In the genomic region with DNA sequence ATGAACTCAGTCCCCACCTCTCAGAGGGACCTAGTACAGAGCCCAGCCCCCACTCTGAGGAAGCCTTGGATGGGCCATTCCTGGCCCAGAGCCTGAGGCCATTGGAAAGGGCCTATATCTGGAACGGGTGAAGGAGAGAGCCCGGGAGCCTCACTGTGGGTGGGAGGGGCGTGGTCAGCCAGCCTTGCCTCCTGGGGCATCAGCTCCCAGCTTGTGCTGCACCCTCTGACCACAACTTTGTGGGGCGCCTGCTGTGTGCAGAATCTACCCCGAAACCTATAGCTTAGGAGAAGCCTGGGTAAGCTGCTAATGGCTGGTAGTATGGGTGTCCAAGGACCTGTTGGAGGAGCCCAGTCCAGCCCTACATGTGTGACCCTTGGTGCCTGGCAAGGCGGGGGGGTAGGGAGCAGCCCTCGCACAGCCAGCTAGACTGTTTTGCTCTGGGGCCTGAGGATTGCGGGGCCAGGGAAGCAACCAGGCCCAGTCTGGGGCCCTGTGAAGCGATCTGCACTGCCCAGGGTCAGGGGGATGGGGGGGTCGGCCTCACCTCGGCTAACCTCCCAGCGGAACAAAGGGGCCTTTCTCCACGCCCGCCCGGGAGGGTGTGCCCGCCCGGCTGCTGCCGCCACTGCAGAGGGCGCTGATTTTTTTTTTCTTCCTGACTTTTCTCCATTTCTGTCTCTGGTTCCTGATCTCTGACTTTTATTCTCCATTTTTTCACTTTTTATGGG, we compare ENCODE assay signal across 8 cellular contexts. TPM values are rescaled to one million over a fixed set of nuclear protein-coding genes. Genes with fewer than 3 reads are reported as not detected.
DNase-seq lines count a peak whose midpoint lies in the region; ATAC-seq and TF ChIP-seq lines count a peak whose summit lies in the region.

No MANE protein-coding gene starts in this region.

- H3K27ac ChIP-seq in GM23248: peak overlapping the region; percentile 67
- H3K27ac ChIP-seq in skeletal muscle tissue (ENCODE audit: low read depth, low read length): peak overlapping the region; percentile 90

- intact Hi-C loops in head of caudate nucleus (cut with DNase I): loop anchor here (5.0 kb wide), 1 partner anchor 33 kb away; no protein-coding TSS in a partner anchor

- no peak for ATAC-seq in GM21390 (IDR thresholded peaks at IDR 0.05; ENCODE audit: unreplicated experiment)
- ATAC-seq in omental fat pad (ENCODE audit: low FRiP score): no peak
- no peak for ATAC-seq in GM19324 (IDR thresholded peaks at IDR 0.05; ENCODE audit: low FRiP score, unreplicated experiment)

- H2AFZ ChIP-seq in GM23248: no peak overlapping the region

- H3K4me1 ChIP-seq in GM23248 (ENCODE audit: insufficient read depth) (peaks cover 50% of the 10 kb centered on the region), skeletal muscle tissue (ENCODE audit: control insufficient read depth in 3 of 3, insufficient read depth in 3 of 3, low read length in 3 of 3) (peaks cover 92 to 99% (median 98%) of the 10 kb centered on the region in 3 donors)

- H3K9me2 ChIP-seq in GM23248 (ENCODE audit: insufficient read depth): no peaks in the 10 kb centered on the region

- H4K20me1 ChIP-seq in GM23248 (ENCODE audit: insufficient read depth): no peaks in the 10 kb centered on the region

- 5% methylated on average over 15 to 18 of the region's 19 CpGs for WGBS in GM23248 (ENCODE audit: low coverage in 1 of 2, low lambda C conversion rate in 2 of 2, missing lambda C conversion rate in 2 of 2), 2 experiments

- H3K9me3 ChIP-seq in GM23248 (ENCODE audit: low read depth) (no peaks in the 10 kb centered on the region), skeletal muscle tissue (ENCODE audit: control insufficient read depth in 3 of 3, low read length in 3 of 3) (no peaks in the 10 kb centered on the region)

- peak overlapping the region; percentile 75 for H3K4me2 ChIP-seq in GM23248 (ENCODE audit: unreplicated experiment)

- H3F3A ChIP-seq in GM23248 (ENCODE audit: insufficient read depth): peaks cover 17% of the 10 kb centered on the region

- H3K27me3 ChIP-seq in GM23248 (replicated peaks; ENCODE audit: insufficient read depth) (no peaks in the 10 kb centered on the region), skeletal muscle tissue (ENCODE audit: control insufficient read depth in 3 of 3, insufficient read depth in 3 of 3, low read length in 3 of 3) (no peaks in the 10 kb centered on the region)

- DNase-seq in GM23248: peak; percentile 74
- DNase-seq in SW480 (ENCODE audit: low spot score): peak; percentile 67
- DNase-seq in head of caudate nucleus: peak in 35 of 42 donors; percentile 51 to 88 (median 72)
- DNase-seq in omental fat pad (ENCODE audit: low spot score): no peak
- DNase-seq in NCI-H1048 (lab: John Stamatoyannopoulos, UW): no peak

- H3K36me3 ChIP-seq in GM23248 (ENCODE audit: low read depth) (no peaks in the 10 kb centered on the region), skeletal muscle tissue (ENCODE audit: control insufficient read depth in 3 of 3, insufficient read depth in 3 of 3, low read length in 3 of 3) (no peaks in the 10 kb centered on the region)

- H3K79me2 ChIP-seq in GM23248 (ENCODE audit: insufficient read depth): peaks cover 99% of the 10 kb centered on the region

- H3K9ac ChIP-seq in GM23248: peak overlapping the region; percentile 61
- H3K9ac ChIP-seq in skeletal muscle tissue (ENCODE audit: low read depth in 1 of 3, low read length in 3 of 3): peak overlapping the region; percentile 57 to 86 (median 66)

- no peak for TF ChIP-seq CTCF in omental fat pad (IDR thresholded peaks at IDR 0.05)

- H3K4me3 ChIP-seq in GM23248 (peak overlapping the region; percentile 58), skeletal muscle tissue (ENCODE audit: low read length in 3 of 3) (peak overlapping the region; percentile 67 to 76 (median 70))

- in situ Hi-C loops in GM23248 (cut with MboI): no loop called here

RNA-seq across cellular contexts. Expression of gene LYL1, which starts 42.3 kb away (rescaled TPM):
- total RNA-seq in GM23248 (2014; rRNA removed; shearing (Covaris generic)): not detected in 2 replicates
- 0.18 TPM in 1 of 2 replicates, not detected in the other for polyA plus RNA-seq in GM23248 (2016; fragmentation: Nextera tagmentation; extraction: Ambion mirVana)
- total RNA-seq in skeletal muscle tissue: 13.6 TPM
- 10 to 100 TPM in 3 of 4 donors, 1 to 10 TPM in 1; 5.5 to 29.9 (median 20.5) TPM for total RNA-seq in omental fat pad

RNA-seq across cellular contexts. Expression of gene TRMT1, which starts 56.1 kb away (rescaled TPM):
- 30.4 and 33.0 TPM in 2 replicates for total RNA-seq in GM23248 (2014; rRNA removed; shearing (Covaris generic))
- 27.0 and 31.8 TPM in 2 replicates for polyA plus RNA-seq in GM23248 (2016; fragmentation: Nextera tagmentation; extraction: Ambion mirVana)
- total RNA-seq in skeletal muscle tissue (13.0 TPM), omental fat pad (10 to 100 TPM; 27.0 to 70.5 (median 39.2) TPM)

RNA-seq across cellular contexts. Expression of gene NACC1, which starts 57.7 kb away (rescaled TPM):
- total RNA-seq in GM23248 (2014; rRNA removed; shearing (Covaris generic)): 104 and 105 TPM in 2 replicates
- 1.4 and 2.6 TPM in 2 replicates for polyA plus RNA-seq in GM23248 (2016; fragmentation: Nextera tagmentation; extraction: Ambion mirVana)
- total RNA-seq in skeletal muscle tissue: 10.4 TPM
- 10 to 100 TPM; 12.0 to 44.7 (median 23.0) TPM for total RNA-seq in omental fat pad

Comparison
In these comparisons a context has a peak if more than half of its experiments do, and no peak if none do; other contexts are left out.
1. DNase-seq: peak in GM23248 (single experiment), SW480 (single experiment) and head of caudate nucleus (35 of 42); none in omental fat pad (single experiment) and NCI-H1048 (single experiment).